In genomic region chr3:122661633-122662032, GRCh38 we compare ENCODE assay signal across 18 cellular contexts. TPM values are rescaled to one million over a fixed set of nuclear protein-coding genes. Genes with fewer than 3 reads are reported as not detected.
A peak's percentile ranks its signal among the peaks of the same experiment; 100 is the strongest.
DNase-seq lines count a peak whose midpoint lies in the region; ATAC-seq and TF ChIP-seq lines count a peak whose summit lies in the region.
"Had no signal": no experiment of that assay in that cellular context is flagged by ENCODE, and none has a peak within 500 bp of the region (broad histone marks: within the 10 kb centered on the region; RNA-seq: fewer than 3 reads in every experiment).

No MANE protein-coding gene starts in this region.

- no peak overlapping the region for H3K27ac ChIP-seq in A673 (ENCODE audit: low read depth, low read length, poor library complexity, severe bottlenecking)
- H3K27ac ChIP-seq: BLaER1, dorsolateral prefrontal cortex, parathyroid adenoma, suprapubic skin had no signal

- TF ChIP-seq CTCF in A673 (conservative IDR thresholded peaks at IDR 0.05; ENCODE audit: low read depth, low read length) (no peak), GM12865 (IDR thresholded peaks at IDR 0.05; ENCODE audit: insufficient read depth, low read depth, low read length, missing control alignments) (no peak)

- no TSS peak for BruUV-seq in A673 (replicated peaks; lab: Mats Ljungman, UMichigan)

- peaks cover 9% of the 10 kb centered on the region for H3K9me3 Mint-ChIP-seq in activated CD4-positive, alpha-beta memory T cell treated with anti-CD3 and anti-CD28 coated beads for 36 hours

- POLR2A ChIA-PET in A673 (lab: Charles Lee; ENCODE audit: low non-redundant PET), result no interaction called here
- POLR2A ChIA-PET in activated CD4-positive, alpha-beta memory T cell treated with anti-CD3 and anti-CD28 coated beads for 36 hours (lab: Charles Lee), result interaction anchor here (0.9 kb wide), 1 partner anchor 51 kb away, joined by 3 read pairs; no protein-coding TSS in a partner anchor

- H3K27me3 ChIP-seq in A673 (replicated peaks; ENCODE audit: insufficient read depth, low read depth, low read length, poor library complexity), result no peaks in the 10 kb centered on the region
- H3K27me3 ChIP-seq: BLaER1, dorsolateral prefrontal cortex, suprapubic skin had no signal

- no peaks in the 10 kb centered on the region for H3K4me1 ChIP-seq in A673 (ENCODE audit: insufficient read depth, low read length, poor library complexity, severe bottlenecking)
- H3K4me1 ChIP-seq: parathyroid adenoma, suprapubic skin had no signal

- peaks cover 14% of the 10 kb centered on the region for H3K4me1 Mint-ChIP-seq in activated CD4-positive, alpha-beta memory T cell treated with anti-CD3 and anti-CD28 coated beads for 36 hours (ENCODE audit: low read depth)

- no peaks in the 10 kb centered on the region for H3K36me3 ChIP-seq in A673 (ENCODE audit: insufficient read depth, low read length, poor library complexity, severe bottlenecking)
- H3K36me3 ChIP-seq: BLaER1, suprapubic skin had no signal

- ATAC-seq in left lobe of liver, result no peak
- ATAC-seq: T-cell had no signal

- DNase-seq in A673 (ENCODE audit: low spot score) (peak; percentile 51), GM12865 (ENCODE audit: low read depth) (peak; percentile 59), MV-4-11 (lab: John Stamatoyannopoulos, UW) (peak; percentile 94), HT-29 (ENCODE audit: low spot score) (no peak), GF-D8 (lab: John Stamatoyannopoulos, UW) (no peak), NCI-H187 treated with DMSO at 0.1 percent for 48 hours (lab: John Stamatoyannopoulos, UW) (no peak), left lobe of liver (ENCODE audit: low spot score) (no peak)
- peak; percentile 77 for DNase-seq in activated CD4-positive, alpha-beta memory T cell treated with anti-CD3 and anti-CD28 coated beads for 36 hours
- DNase-seq: activated effector memory CD4-positive, alpha-beta T cell treated with Interleukin-2 at 50 U/mL for 16 hours; DMS79; dorsolateral prefrontal cortex; hypothalamus; NCI-H1105; NCI-H345; T-cell had no signal

- peaks cover 4% of the 10 kb centered on the region for H3K27me3 Mint-ChIP-seq in activated CD4-positive, alpha-beta memory T cell treated with anti-CD3 and anti-CD28 coated beads for 36 hours

- no peak overlapping the region for H3K4me3 Mint-ChIP-seq in activated CD4-positive, alpha-beta memory T cell treated with anti-CD3 and anti-CD28 coated beads for 36 hours
- H3K4me3 Mint-ChIP-seq: T-cell had no signal

- intact Hi-C loops in A673 (cut with micrococcal nuclease; ENCODE audit: unreplicated experiment), result no loop called here
- intact Hi-C loops in activated CD4-positive, alpha-beta memory T cell treated with anti-CD3 and anti-CD28 coated beads for 36 hours (cut with micrococcal nuclease), result loop anchor here (2.0 kb wide), 1 partner anchor 15 kb away; no protein-coding TSS in a partner anchor

- H3K4me3 ChIP-seq in A673 (ENCODE audit: low read depth, low read length, poor library complexity, severe bottlenecking), result no peak overlapping the region
- H3K4me3 ChIP-seq in GM12865 (ENCODE audit: low read depth, low read length), result no peak overlapping the region
- H3K4me3 ChIP-seq: BLaER1, dorsolateral prefrontal cortex, suprapubic skin had no signal

- no peaks in the 10 kb centered on the region for H3K9me3 ChIP-seq in A673 (ENCODE audit: low read depth, low read length, poor library complexity, severe bottlenecking)
- H3K9me3 ChIP-seq: suprapubic skin had no signal

- no peak overlapping the region for H3K27ac Mint-ChIP-seq in activated CD4-positive, alpha-beta memory T cell treated with anti-CD3 and anti-CD28 coated beads for 36 hours
- H3K27ac Mint-ChIP-seq: T-cell had no signal

- no peaks in the 10 kb centered on the region for H3K36me3 Mint-ChIP-seq in activated CD4-positive, alpha-beta memory T cell treated with anti-CD3 and anti-CD28 coated beads for 36 hours
- H3K36me3 Mint-ChIP-seq: T-cell had no signal

- CTCF ChIA-PET in A673 (lab: Charles Lee), result interaction anchor here (0.7 kb wide), 1 partner anchor 1716 kb away, joined by 3 read pairs; no protein-coding TSS in a partner anchor
- CTCF ChIA-PET in activated CD4-positive, alpha-beta memory T cell treated with anti-CD3 and anti-CD28 coated beads for 36 hours (lab: Charles Lee), result interaction anchor here (1.0 kb wide), 1 partner anchor 16 kb away, joined by 3 read pairs; no protein-coding TSS in a partner anchor

RNA-seq across cellular contexts. Expression of gene PARP14, which starts 19.0 kb away (rescaled TPM):
- 22.8 and 25.9 TPM in 2 replicates for total RNA-seq in A673 (2021)
- 10 to 100 TPM; 50.8 to 51.6 TPM for total RNA-seq in activated CD4-positive, alpha-beta memory T cell treated with anti-CD3 and anti-CD28 coated beads for 36 hours
- 42.4 and 50.7 TPM in 2 replicates for total RNA-seq in HT-29 (2014; rRNA removed; shearing (Covaris generic))
- 37.5 TPM for total RNA-seq in left lobe of liver

Comparison
In these comparisons a context has a peak if more than half of its experiments do, and no peak if none do; other contexts are left out.
1. DNase-seq: peak in A673 (single experiment), GM12865 (single experiment), MV-4-11 (single experiment) and activated CD4-positive, alpha-beta memory T cell treated with anti-CD3 and anti-CD28 coated beads for 36 hours (single experiment); none in HT-29 (single experiment), GF-D8 (single experiment), NCI-H187 treated with DMSO at 0.1 percent for 48 hours (single experiment) and left lobe of liver (single experiment).